Comparison of ENCODE assay signal across 31 cellular contexts in genomic region chr12:114838480-114838879, GRCh38.
"Had no signal": no experiment of that assay in that cellular context is flagged by ENCODE, and none has a peak within 500 bp of the region (broad histone marks: within the 10 kb centered on the region; RNA-seq: fewer than 3 reads in every experiment).

No MANE protein-coding gene starts in this region.

- H3K36me3 ChIP-seq: ascending aorta, breast epithelium, cardiac muscle cell, colonic mucosa, esophagus squamous epithelium, gastroesophageal sphincter, WERI-Rb-1 had no signal

- H3K27me3 Mint-ChIP-seq: activated B cell treated with CpG ODN at 0.5 μM for 24 hours; activated naive CD4-positive, alpha-beta T cell treated with anti-CD3 and anti-CD28 coated beads, Interleukin-2, amount 10 ng/mL, durations not matched to agents 7 days and 5 days; activated naive CD8-positive, alpha-beta T cell treated with anti-CD3 and anti-CD28 coated beads, Interleukin-2, amount 10 ng/mL, durations not matched to agents 7 days and 5 days; activated T-cell treated with anti-CD3 and anti-CD28 coated beads, Interleukin-2, amount 50 U/mL, for 24 hours; T-cell had no signal

- H3K9me3 Mint-ChIP-seq: activated naive CD4-positive, alpha-beta T cell treated with anti-CD3 and anti-CD28 coated beads, Interleukin-2, amount 50 U/mL, for 72 hours; activated naive CD8-positive, alpha-beta T cell treated with anti-CD3 and anti-CD28 coated beads, Interleukin-2, amount 10 ng/mL, durations not matched to agents 7 days and 5 days; activated T-cell treated with anti-CD3 and anti-CD28 coated beads, Interleukin-2, amount 50 U/mL, for 72 hours; T-cell; T-helper 1 cell treated with Interleukin-12 subunit alpha and Interleukin-12 subunit beta and Interleukin-4 antibody, amounts not matched to agents 30 μg/mL and 1 μg/mL, for 36 hours had no signal

- H3K9me3 ChIP-seq: ascending aorta, colonic mucosa had no signal

- H3K27me3 ChIP-seq: ascending aorta, breast epithelium, cardiac muscle cell, colonic mucosa, esophagus squamous epithelium, gastroesophageal sphincter had no signal

- H3K4me3 Mint-ChIP-seq: activated B cell treated with CpG ODN at 0.5 μM for 24 hours; activated naive CD4-positive, alpha-beta T cell treated with anti-CD3 and anti-CD28 coated beads, Interleukin-2, amount 10 ng/mL, durations not matched to agents 7 days and 5 days; activated naive CD8-positive, alpha-beta T cell treated with anti-CD3 and anti-CD28 coated beads, Interleukin-2, amount 10 ng/mL, durations not matched to agents 7 days and 5 days; activated T-cell treated with anti-CD3 and anti-CD28 coated beads, Interleukin-2, amount 50 U/mL, for 24 hours; activated T-cell treated with anti-CD3 and anti-CD28 coated beads, Interleukin-2, amount 50 U/mL, for 72 hours; brain; dendritic cell treated with granulocyte-macrophage colony-stimulating factor and Interleukin-4, amounts not matched to agents 40 ng/mL and 50 ng/mL, for 4 days; T-cell; T-helper 1 cell treated with Interleukin-12 subunit alpha and Interleukin-12 subunit beta and Interleukin-4 antibody, amounts not matched to agents 30 μg/mL and 1 μg/mL, for 36 hours; T-helper 2 cell treated with Interferon-gamma antibody and Interleukin-4, amounts not matched to agents 5 μg/mL and 100 μg/mL, for 36 hours had no signal

- H3K4me3 ChIP-seq: ascending aorta, breast epithelium, cardiac muscle cell, colonic mucosa, dorsolateral prefrontal cortex, esophagus squamous epithelium, gastroesophageal sphincter had no signal

- H3K4me1 ChIP-seq: ascending aorta, breast epithelium, colonic mucosa, esophagus squamous epithelium, gastroesophageal sphincter had no signal

- H3K36me3 Mint-ChIP-seq: activated naive CD4-positive, alpha-beta T cell treated with anti-CD3 and anti-CD28 coated beads, Interleukin-2, amount 10 ng/mL, durations not matched to agents 7 days and 5 days; activated naive CD8-positive, alpha-beta T cell treated with anti-CD3 and anti-CD28 coated beads, Interleukin-2, amount 10 ng/mL, durations not matched to agents 7 days and 5 days; brain; T-cell had no signal

- H3K4me1 Mint-ChIP-seq: activated B cell treated with CpG ODN at 0.5 μM for 24 hours; activated naive CD4-positive, alpha-beta T cell treated with anti-CD3 and anti-CD28 coated beads, Interleukin-2, amount 10 ng/mL, durations not matched to agents 7 days and 5 days; activated naive CD8-positive, alpha-beta T cell treated with anti-CD3 and anti-CD28 coated beads, Interleukin-2, amount 10 ng/mL, durations not matched to agents 7 days and 5 days; brain; T-cell had no signal

- H3K27ac ChIP-seq: ascending aorta, breast epithelium, cardiac muscle cell, colonic mucosa, dorsolateral prefrontal cortex, esophagus squamous epithelium, gastroesophageal sphincter, WERI-Rb-1 had no signal

- H3K27ac Mint-ChIP-seq: activated B cell treated with CpG ODN at 0.5 μM for 24 hours; activated naive CD4-positive, alpha-beta T cell treated with anti-CD3 and anti-CD28 coated beads, Interleukin-2, amount 10 ng/mL, durations not matched to agents 7 days and 5 days; activated naive CD4-positive, alpha-beta T cell treated with anti-CD3 and anti-CD28 coated beads, Interleukin-2, amount 50 U/mL, for 72 hours; activated naive CD8-positive, alpha-beta T cell treated with anti-CD3 and anti-CD28 coated beads, Interleukin-2, amount 10 ng/mL, durations not matched to agents 7 days and 5 days; activated T-cell treated with anti-CD3 and anti-CD28 coated beads, Interleukin-2, amount 50 U/mL, for 24 hours; activated T-cell treated with anti-CD3 and anti-CD28 coated beads, Interleukin-2, amount 50 U/mL, for 72 hours; brain; dendritic cell treated with granulocyte-macrophage colony-stimulating factor and Interleukin-4, amounts not matched to agents 40 ng/mL and 50 ng/mL, for 4 days; T-cell; T-helper 1 cell treated with Interleukin-12 subunit alpha and Interleukin-12 subunit beta and Interleukin-4 antibody, amounts not matched to agents 30 μg/mL and 1 μg/mL, for 36 hours; T-helper 2 cell treated with Interferon-gamma antibody and Interleukin-4, amounts not matched to agents 5 μg/mL and 100 μg/mL, for 36 hours had no signal

- DNase-seq: activated B cell treated with CpG ODN at 0.5 μM for 24 hours; activated CD4-positive, alpha-beta T cell treated with anti-CD3 and anti-CD28 coated beads for 48 hours; activated CD4-positive, alpha-beta T cell treated with anti-CD3 and anti-CD28 coated beads, Interleukin-2, amount 50 U/mL, for 1 hour; activated CD4-positive, alpha-beta T cell treated with anti-CD3 and anti-CD28 coated beads, Interleukin-2, amount 50 U/mL, for 48 hours; activated CD8-positive, alpha-beta memory T cell treated with anti-CD3 and anti-CD28 coated beads, Interleukin-2, amount 50 U/mL, for 48 hours; activated gamma-delta T cell; activated naive CD4-positive, alpha-beta T cell; activated naive CD4-positive, alpha-beta T cell treated with anti-CD3 and anti-CD28 coated beads, Interleukin-2, amount 10 ng/mL, durations not matched to agents 7 days and 5 days; activated naive CD8-positive, alpha-beta T cell treated with anti-CD3 and anti-CD28 coated beads, Interleukin-2, amount 10 ng/mL, durations not matched to agents 7 days and 5 days; activated T-cell treated with anti-CD3 and anti-CD28 coated beads for 4 hours; activated T-cell treated with anti-CD3 and anti-CD28 coated beads, Interleukin-2, amount 50 U/mL, for 24 hours; activated T-cell treated with anti-CD3 and anti-CD28 coated beads, Interleukin-2, amount 50 U/mL, for 72 hours; central memory CD4-positive, alpha-beta T cell; cerebellar nuclear complex; colonic mucosa; dorsolateral prefrontal cortex; effector memory CD4-positive, alpha-beta T cell; esophagus squamous epithelium; foreskin melanocyte; T-cell; T1000; WERI-Rb-1 had no signal
